ENCODE assay signal across 16 cellular contexts in genomic region chr1:181674617-181675016, GRCh38.
DNase-seq lines count a peak whose midpoint lies in the region; ATAC-seq and TF ChIP-seq lines count a peak whose summit lies in the region.
"Had no signal": no experiment of that assay in that cellular context is flagged by ENCODE, and none has a peak within 500 bp of the region (broad histone marks: within the 10 kb centered on the region; RNA-seq: fewer than 3 reads in every experiment).

No MANE protein-coding gene starts in this region.

- no peak overlapping the region for H3K4me3 ChIP-seq in gastroesophageal sphincter
- H3K4me3 ChIP-seq: lung, pancreas, SK-N-MC had no signal

- in situ Hi-C loops in G401 (cut with HindIII; ENCODE audit: low sequenced_read_pairs) = no loop called here

- no peak for TF ChIP-seq CTCF in gastroesophageal sphincter (IDR thresholded peaks at IDR 0.05)

- H3K4me1 ChIP-seq in gastroesophageal sphincter = no peaks in the 10 kb centered on the region
- H3K4me1 ChIP-seq: pancreas had no signal

- 85 to 100% methylated on average over 1 to 2 of the region's 3 CpGs for WGBS in gastroesophageal sphincter (ENCODE audit: low coverage in 1 of 2), 2 donors

- H3K27ac ChIP-seq in gastroesophageal sphincter = no peak overlapping the region
- H3K27ac ChIP-seq: pancreas, SK-N-MC had no signal

- ATAC-seq in gastroesophageal sphincter = peak; percentile 10
- no peak for ATAC-seq in GM21723 (IDR thresholded peaks at IDR 0.05; ENCODE audit: unreplicated experiment)
- ATAC-seq: pancreas; sciatic nerve; stimulated activated naive CD8-positive, alpha-beta T cell treated with anti-CD3 and anti-CD28 coated beads, Interleukin-15, amount 100 ng/mL, for 72 hours had no signal

- no peak for TF ChIP-seq POLR2A in gastroesophageal sphincter (IDR thresholded peaks at IDR 0.05)

- no peaks in the 10 kb centered on the region for H3K36me3 ChIP-seq in gastroesophageal sphincter
- H3K36me3 ChIP-seq: pancreas had no signal

- DNase-seq in COR-L47 (lab: John Stamatoyannopoulos, UW) = peak; percentile 36
- peak; percentile 11 for DNase-seq in G401 (ENCODE audit: low spot score)
- DNase-seq in NCI-H345 treated with DMSO at 0.1 percent for 48 hours (lab: John Stamatoyannopoulos, UW; ENCODE audit: unreplicated experiment) = peak; percentile 9
- DNase-seq in activated T-cell treated with anti-CD3 and anti-CD28 coated beads, Interleukin-2, amount 50 U/mL, for 48 hours = no peak
- no peak for DNase-seq in NCI-H2081 treated with DMSO at 0.1 percent for 48 hours (lab: John Stamatoyannopoulos, UW)
- DNase-seq: activated CD4-positive, alpha-beta T cell treated with anti-CD3 and anti-CD28 coated beads, Interleukin-2, amount 10 ng/mL, durations not matched to agents 24 days and 14 days; activated effector memory CD4-positive, alpha-beta T cell treated with Interleukin-2 at 50 U/mL for 16 hours; GDM1; NCI-H2029; pancreas; stimulated activated naive CD8-positive, alpha-beta T cell treated with anti-CD3 and anti-CD28 coated beads, Interleukin-15, amount 100 ng/mL, for 72 hours had no signal

- no peak for TF ChIP-seq EP300 in gastroesophageal sphincter (IDR thresholded peaks at IDR 0.05)

- no peaks in the 10 kb centered on the region for H3K27me3 ChIP-seq in gastroesophageal sphincter

- H3K9me3 ChIP-seq in gastroesophageal sphincter = peaks cover 0 to 4% (median 0%) of the 10 kb centered on the region in 3 donors
- H3K9me3 ChIP-seq: pancreas had no signal

Comparison
In these comparisons a context has a peak if more than half of its experiments do, and no peak if none do; other contexts are left out.
1. DNase-seq: peak in COR-L47 (single experiment), G401 (single experiment) and NCI-H345 treated with DMSO at 0.1 percent for 48 hours (single experiment); none in activated T-cell treated with anti-CD3 and anti-CD28 coated beads, Interleukin-2, amount 50 U/mL, for 48 hours (0 of 2) and NCI-H2081 treated with DMSO at 0.1 percent for 48 hours (single experiment).